Comparison of ENCODE assay signal across 13 cellular contexts in the genomic region with DNA sequence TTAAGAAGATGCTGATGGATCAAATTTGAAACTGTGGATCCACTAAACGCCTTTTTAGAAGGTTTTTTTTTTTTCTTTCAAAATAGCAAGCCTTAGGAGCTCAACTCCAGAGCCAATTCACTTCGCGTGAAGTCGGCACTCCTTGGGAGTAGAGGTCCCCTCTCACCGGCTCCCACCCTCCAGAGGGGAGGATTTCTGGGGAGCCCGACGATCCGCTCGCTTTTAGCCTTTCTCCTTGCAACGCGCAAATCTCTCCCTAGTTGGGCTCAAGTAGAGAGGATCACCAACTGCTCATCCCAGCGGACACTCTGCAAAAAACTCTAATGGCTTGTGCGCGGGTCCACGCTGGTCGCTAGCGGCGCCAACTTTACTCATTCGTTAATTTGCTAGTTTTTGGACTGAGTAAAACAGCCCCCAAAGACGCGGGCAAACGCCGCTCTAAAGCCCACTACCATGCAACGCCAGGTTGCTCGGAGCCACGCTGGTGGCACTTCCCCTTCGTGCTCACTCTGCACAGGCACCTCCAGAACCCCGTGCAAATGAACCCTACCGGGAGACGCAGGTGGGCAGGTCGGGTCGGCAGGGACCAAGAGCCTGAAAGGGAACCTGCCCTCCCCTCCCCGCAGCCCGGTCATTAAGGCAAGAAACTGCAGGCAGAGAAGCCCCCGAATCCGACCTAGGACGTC. TPM values are rescaled to one million over a fixed set of nuclear protein-coding genes. Genes with fewer than 3 reads are reported as not detected.
DNase-seq lines count a peak whose midpoint lies in the region; ATAC-seq and TF ChIP-seq lines count a peak whose summit lies in the region.
"Had no signal": no experiment of that assay in that cellular context is flagged by ENCODE, and none has a peak within 500 bp of the region (broad histone marks: within the 10 kb centered on the region; RNA-seq: fewer than 3 reads in every experiment).

No MANE protein-coding gene starts in this region.

- H3K27ac Mint-ChIP-seq in endothelial cell (ENCODE audit: unreplicated experiment), result no peak overlapping the region
- H3K27ac Mint-ChIP-seq: activated naive CD4-positive, alpha-beta T cell treated with anti-CD3 and anti-CD28 coated beads, Interleukin-2, amount 50 U/mL, for 24 hours had no signal

- H2BK5ac ChIP-seq in neuronal stem cell (ENCODE audit: low read length), result peak overlapping the region; percentile 87

- H3K36me3 ChIP-seq in BE2C (no peaks in the 10 kb centered on the region), MG63 (no peaks in the 10 kb centered on the region), neuronal stem cell (replicated peaks in 1 of 2; ENCODE audit: control insufficient read depth in 2 of 2, insufficient read depth in 2 of 2, low read length in 2 of 2) (no peaks in the 10 kb centered on the region)

- peak overlapping the region; percentile 99 for H2AFZ ChIP-seq in neuronal stem cell (ENCODE audit: low read length)

- no peaks in the 10 kb centered on the region for H3K36me3 Mint-ChIP-seq in endothelial cell (ENCODE audit: low read depth, unreplicated experiment)
- H3K36me3 Mint-ChIP-seq: activated naive CD4-positive, alpha-beta T cell treated with anti-CD3 and anti-CD28 coated beads, Interleukin-2, amount 50 U/mL, for 24 hours had no signal

- no peaks in the 10 kb centered on the region for H3K9me3 ChIP-seq in BE2C
- H3K9me3 ChIP-seq in MG63, result no peaks in the 10 kb centered on the region
- no peaks in the 10 kb centered on the region for H3K9me3 ChIP-seq in neuronal stem cell (replicated peaks in 1 of 2; ENCODE audit: control insufficient read depth in 2 of 2, insufficient read depth in 1 of 2, low read depth in 1 of 2, low read length in 2 of 2)

- DNase-seq in BE2C (no peak), MG63 (no peak), endothelial cell (ENCODE audit: low spot score) (no peak), neuronal stem cell (ENCODE audit: low spot score) (peak; percentile 17), ureter (ENCODE audit: low spot score) (no peak)
- DNase-seq: DND-41, Karpas-422 had no signal

- no peak overlapping the region for H3K4ac ChIP-seq in neuronal stem cell (ENCODE audit: low read length)

- H3K4me3 ChIP-seq in BE2C (ENCODE audit: low read depth, low read length), result peak overlapping the region; percentile 45
- peak overlapping the region; percentile 27 for H3K4me3 ChIP-seq in MG63
- peak overlapping the region; percentile 52 to 90 for H3K4me3 ChIP-seq in neuronal stem cell (ENCODE audit: low read length in 2 of 2)

- H3K4me2 ChIP-seq in neuronal stem cell (ENCODE audit: insufficient read depth, low read length, poor library complexity, severe bottlenecking), result peak overlapping the region; percentile 99

- WGBS in neuronal stem cell (ENCODE audit: extremely low coverage in 2 of 2, insufficient read length in 2 of 2, insufficient replicate concordance in 1 of 2), 2 donors, result no CpG with 5 or more reads among the region's 37 CpGs

- peak overlapping the region; percentile 61 for H2BK120ac ChIP-seq in neuronal stem cell (ENCODE audit: low read depth, low read length)

- peak overlapping the region; percentile 77 for H3K4me3 Mint-ChIP-seq in endothelial cell (ENCODE audit: unreplicated experiment)

- peaks cover 9% of the 10 kb centered on the region for H3K27me3 Mint-ChIP-seq in endothelial cell (ENCODE audit: unreplicated experiment)

- peak overlapping the region; percentile 56 for H2AK5ac ChIP-seq in neuronal stem cell (ENCODE audit: low read depth, low read length)

- H4K8ac ChIP-seq in neuronal stem cell (ENCODE audit: low read depth, low read length), result no peak overlapping the region

- no peak for ATAC-seq in GM18870 (IDR thresholded peaks at IDR 0.05; ENCODE audit: unreplicated experiment)
- ATAC-seq in HG03439 (IDR thresholded peaks at IDR 0.05; ENCODE audit: unreplicated experiment), result no peak
- no peak for ATAC-seq in GM18868 (IDR thresholded peaks at IDR 0.05; ENCODE audit: unreplicated experiment)
- ATAC-seq: Right ventricle myocardium inferior had no signal

- no peak for TF ChIP-seq CTCF in BE2C (IDR thresholded peaks at IDR 0.05; ENCODE audit: low read depth, low read length)
- TF ChIP-seq CTCF in endothelial cell (IDR thresholded peaks at IDR 0.05; ENCODE audit: unreplicated experiment), result no peak

- no peak overlapping the region for H3K23ac ChIP-seq in neuronal stem cell (ENCODE audit: low read depth, low read length, poor library complexity)

- peak overlapping the region; percentile 94 for H3K18ac ChIP-seq in neuronal stem cell (ENCODE audit: low read length)

- H3K14ac ChIP-seq in neuronal stem cell (ENCODE audit: low read length), result peak overlapping the region; percentile 75

- peak overlapping the region; percentile 89 for H3K9ac ChIP-seq in neuronal stem cell (ENCODE audit: low read depth, low read length, poor library complexity)

- H3K27me3 ChIP-seq in BE2C, result peaks cover 14% of the 10 kb centered on the region
- peaks cover 37% of the 10 kb centered on the region for H3K27me3 ChIP-seq in MG63
- peaks cover 0 to 39% (median 10%) of the 10 kb centered on the region in 3 experiments for H3K27me3 ChIP-seq in neuronal stem cell (ENCODE audit: control insufficient read depth in 3 of 3, insufficient read depth in 3 of 3, low read depth in 1 of 3, low read length in 3 of 3)

- H4K91ac ChIP-seq in neuronal stem cell (ENCODE audit: low read depth, low read length, poor library complexity), result no peak overlapping the region

- peak overlapping the region; percentile 73 for H2BK12ac ChIP-seq in neuronal stem cell (ENCODE audit: low read length)

- H3K9me3 Mint-ChIP-seq in endothelial cell (ENCODE audit: unreplicated experiment), result no peaks in the 10 kb centered on the region
- H3K9me3 Mint-ChIP-seq: activated naive CD4-positive, alpha-beta T cell treated with anti-CD3 and anti-CD28 coated beads, Interleukin-2, amount 50 U/mL, for 24 hours had no signal

- no peaks in the 10 kb centered on the region for H3K79me1 ChIP-seq in neuronal stem cell (ENCODE audit: low read depth, low read length)

- H2BK15ac ChIP-seq in neuronal stem cell (ENCODE audit: low read length), result peak overlapping the region; percentile 97

- H3K4me1 ChIP-seq in BE2C, result no peaks in the 10 kb centered on the region
- peaks cover 2 to 4% of the 10 kb centered on the region in 2 donors for H3K4me1 ChIP-seq in neuronal stem cell (ENCODE audit: control insufficient read depth in 2 of 2, insufficient read depth in 1 of 2, low read depth in 1 of 2, low read length in 2 of 2)

- H3K27ac ChIP-seq in neuronal stem cell (replicated peaks; ENCODE audit: low read length), result no peak overlapping the region

- no peaks in the 10 kb centered on the region for H3K4me1 Mint-ChIP-seq in endothelial cell (ENCODE audit: unreplicated experiment)

RNA-seq across cellular contexts. Expression of a gene that starts 1.1 kb away (rescaled TPM):
- 22.2 TPM for polyA plus RNA-seq in BE2C (2012; ENCODE audit: insufficient read depth, insufficient read length, low read depth)
- 0.03 TPM in 1 of 2 replicates, not detected in the other for total RNA-seq in MG63 (2014; rRNA removed; shearing (Covaris generic); ENCODE audit: low replicate concordance)
- total RNA-seq in endothelial cell (ENCODE audit: unreplicated experiment) (not detected), ureter (0.13 TPM)
- polyA plus RNA-seq in neuronal stem cell (2013, experiment 1 of 2), result 3.0 TPM
- 2.9 TPM for polyA plus RNA-seq in neuronal stem cell (2013, experiment 2 of 2)
- total RNA-seq: left lobe of liver, Right ventricle myocardium inferior had no signal
